ENCODE assay signal across 16 cellular contexts in genomic region chr4:75235359-75235951, GRCh38.
A peak's percentile ranks its signal among the peaks of the same experiment; 100 is the strongest.
DNase-seq lines count a peak whose midpoint lies in the region; ATAC-seq and TF ChIP-seq lines count a peak whose summit lies in the region.
"Had no signal": no experiment of that assay in that cellular context is flagged by ENCODE, and none has a peak within 500 bp of the region (broad histone marks: within the 10 kb centered on the region; RNA-seq: fewer than 3 reads in every experiment).

No MANE protein-coding gene starts in this region.

- H3K9me2 ChIP-seq in Karpas-422 (replicated peaks; ENCODE audit: insufficient read depth, low read length) = no peaks in the 10 kb centered on the region

- H3K4me1 ChIP-seq in Karpas-422 (ENCODE audit: low read length) (no peaks in the 10 kb centered on the region), upper lobe of right lung (no peaks in the 10 kb centered on the region)
- H3K4me1 ChIP-seq: body of pancreas had no signal

- H3K27me3 Mint-ChIP-seq in mesothelial cell of epicardium (ENCODE audit: low read depth) = no peaks in the 10 kb centered on the region

- H3K4me1 Mint-ChIP-seq in mesothelial cell of epicardium = peaks cover 55% of the 10 kb centered on the region

- no peak overlapping the region for H3K9ac ChIP-seq in Karpas-422 (ENCODE audit: low read length)

- peaks cover 9% of the 10 kb centered on the region for H3K9me3 Mint-ChIP-seq in mesothelial cell of epicardium
- H3K9me3 Mint-ChIP-seq: neural crest cell had no signal

- H3K27ac ChIP-seq in Karpas-422 (ENCODE audit: low read length) = no peak overlapping the region
- H3K27ac ChIP-seq in upper lobe of right lung = no peak overlapping the region
- H3K27ac ChIP-seq: body of pancreas had no signal

- H3K4me3 ChIP-seq in Karpas-422 (ENCODE audit: low read length) = no peak overlapping the region
- no peak overlapping the region for H3K4me3 ChIP-seq in upper lobe of right lung
- H3K4me3 ChIP-seq: body of pancreas had no signal

- H3K27me3 ChIP-seq in Karpas-422 (ENCODE audit: low read length) (no peaks in the 10 kb centered on the region), upper lobe of right lung (no peaks in the 10 kb centered on the region)
- H3K27me3 ChIP-seq: body of pancreas had no signal

- no peak overlapping the region for H3K4me3 Mint-ChIP-seq in mesothelial cell of epicardium
- H3K4me3 Mint-ChIP-seq: neural crest cell had no signal

- no peak for TF ChIP-seq CTCF in mesothelial cell of epicardium (IDR thresholded peaks at IDR 0.05; ENCODE audit: unreplicated experiment)
- no peak for TF ChIP-seq CTCF in upper lobe of right lung (IDR thresholded peaks at IDR 0.05)

- intact Hi-C loops in upper lobe of right lung (cut with DNase I) = no loop called here

- H3K36me3 ChIP-seq in Karpas-422 (ENCODE audit: insufficient read depth, low read length) = no peaks in the 10 kb centered on the region
- no peaks in the 10 kb centered on the region for H3K36me3 ChIP-seq in upper lobe of right lung

- H3K79me2 ChIP-seq in Karpas-422 (ENCODE audit: low read length) = no peaks in the 10 kb centered on the region

- H3K9me3 ChIP-seq in Karpas-422 (ENCODE audit: low read length) = no peaks in the 10 kb centered on the region
- no peaks in the 10 kb centered on the region for H3K9me3 ChIP-seq in upper lobe of right lung
- H3K9me3 ChIP-seq: body of pancreas had no signal

- no peaks in the 10 kb centered on the region for H4K20me1 ChIP-seq in Karpas-422 (ENCODE audit: insufficient read depth, low read depth, low read length)

- H3K36me3 Mint-ChIP-seq in mesothelial cell of epicardium = peaks cover 5% of the 10 kb centered on the region

- no peak overlapping the region for H3K4me2 ChIP-seq in Karpas-422 (ENCODE audit: low read depth, low read length, poor library complexity, severe bottlenecking)

- ATAC-seq in GM18909 (IDR thresholded peaks at IDR 0.05; ENCODE audit: poor library complexity, unreplicated experiment) (peak; percentile 98), GM21723 (IDR thresholded peaks at IDR 0.05; ENCODE audit: unreplicated experiment) (peak; percentile 99), HG03159 (IDR thresholded peaks at IDR 0.05; ENCODE audit: unreplicated experiment) (peak; percentile 99), upper lobe of right lung (no peak)
- ATAC-seq: body of pancreas, esophagus mucosa had no signal

- no peak overlapping the region for H2AFZ ChIP-seq in Karpas-422 (ENCODE audit: low read length)

- DNase-seq in mesothelial cell of epicardium (ENCODE audit: low spot score in 2 of 2, unreplicated experiment in 2 of 2) (no peak), Karpas-422 (no peak), upper lobe of right lung (no peak), OCI-M2 (lab: John Stamatoyannopoulos, UW; ENCODE audit: unreplicated experiment) (no peak), RKO (ENCODE audit: low spot score) (no peak)
- DNase-seq: activated CD8-positive, alpha-beta memory T cell treated with anti-CD3 and anti-CD28 coated beads, Interleukin-2, amount 50 U/mL, for 48 hours; body of pancreas; Calu3; kidney; NCI-H526; T-helper 1 cell had no signal

- peak overlapping the region; percentile 17 for H3K27ac Mint-ChIP-seq in mesothelial cell of epicardium
